In genomic region chr3:86996261-86996955, GRCh38 we compare ENCODE assay signal across 28 cellular contexts. TPM values are rescaled to one million over a fixed set of nuclear protein-coding genes. Genes with fewer than 3 reads are reported as not detected.
DNase-seq lines count a peak whose midpoint lies in the region; ATAC-seq, FAIRE-seq and TF ChIP-seq lines count a peak whose summit lies in the region.
"Had no signal": no experiment of that assay in that cellular context is flagged by ENCODE, and none has a peak within 500 bp of the region (broad histone marks: within the 10 kb centered on the region; RNA-seq: fewer than 3 reads in every experiment).

No MANE protein-coding gene starts in this region.

- no peaks in the 10 kb centered on the region for H3K27me3 Mint-ChIP-seq in osteocyte (ENCODE audit: unreplicated experiment)

- no peak for TF ChIP-seq EP300 in SK-N-SH (IDR thresholded peaks at IDR 0.05; ENCODE audit: borderline replicate concordance in 1 of 2, low read depth in 1 of 2, low read length in 1 of 2)

- no peak overlapping the region for H3K4me3 Mint-ChIP-seq in osteocyte (ENCODE audit: unreplicated experiment)
- H3K4me3 Mint-ChIP-seq: activated naive CD8-positive, alpha-beta T cell treated with anti-CD3 and anti-CD28 coated beads for 36 hours; natural killer cell treated with Interleukin-12 subunit alpha and Interleukin-12 subunit beta and Interleukin-15 and Interleukin-18, amount 100 ng/mL, for 72 hours had no signal

- H3K27ac ChIP-seq in SK-N-SH (ENCODE audit: low read depth in 2 of 2, low read length in 1 of 2) = no peak overlapping the region
- H3K27ac ChIP-seq: body of pancreas, left ventricle myocardium inferior, pancreas had no signal

- TF ChIP-seq RAD21 in SK-N-SH (IDR thresholded peaks at IDR 0.05; ENCODE audit: low read length) = no peak

- POLR2A ChIA-PET in SK-N-SH (lab: Yijun Ruan, JAX) = no interaction called here

- 39% methylated on average over 5 of the region's 5 CpGs for WGBS in SK-N-SH (ENCODE audit: low lambda C conversion rate)

- no peaks in the 10 kb centered on the region for H3K9me3 ChIP-seq in SK-N-SH
- H3K9me3 ChIP-seq in HAP-1 = no peaks in the 10 kb centered on the region
- H3K9me3 ChIP-seq: body of pancreas, left ventricle myocardium inferior, pancreas had no signal

- in situ Hi-C loops in KBM-7 (cut with MboI; ENCODE audit: low pct_unique_long_range_greater_than_20kb, low sequenced_read_pairs) = no loop called here
- in situ Hi-C loops in HAP-1 (cut with MboI; ENCODE audit: low sequenced_read_pairs) = loop anchor here (25.0 kb wide), 1 partner anchor 209 kb away; no protein-coding TSS in a partner anchor

- no peak overlapping the region for H2AFZ ChIP-seq in SK-N-SH (ENCODE audit: low read depth)

- DNase-seq in ELR (ENCODE audit: low read depth) = peak; percentile 89
- peak; percentile 34 for DNase-seq in KBM-7
- DNase-seq in cardiac fibroblast (ENCODE audit: low read depth in 2 of 2) = peak; percentile 32 to 92
- DNase-seq in osteocyte (ENCODE audit: extremely low spot score, unreplicated experiment) = no peak
- DNase-seq in SK-N-SH = no peak
- DNase-seq in HAP-1 (ENCODE audit: low spot score in 2 of 2) = no peak
- no peak for DNase-seq in urothelium cell line (ENCODE audit: low spot score)
- DNase-seq: activated CD4-positive, alpha-beta T cell treated with anti-CD3 and anti-CD28 coated beads, Interleukin-2, amount 50 U/mL, for 48 hours; activated effector memory CD4-positive, alpha-beta T cell treated with Interleukin-2 at 50 U/mL for 16 hours; activated naive CD8-positive, alpha-beta T cell treated with anti-CD3 and anti-CD28 coated beads for 36 hours; body of pancreas; effector memory CD4-positive, alpha-beta T cell; left ventricle myocardium inferior; NCI-H446 treated with DMSO at 0.1 percent for 48 hours; pancreas; SHP77 treated with DMSO at 0.1 percent for 48 hours; stimulated activated CD4-positive, alpha-beta T cell treated with anti-CD3 and anti-CD28 coated beads, Interleukin-12 subunit alpha, Interleukin-12 subunit beta, amount 100 ng/mL, for 4 hours; stimulated activated CD4-positive, alpha-beta T cell treated with anti-CD3 and anti-CD28 coated beads, Interleukin-4, amount 100 ng/mL, for 24 hours; stimulated activated naive CD4-positive, alpha-beta T cell treated with Interleukin-2 at 50 U/mL for 16 hours had no signal

- ATAC-seq in GM21381 (IDR thresholded peaks at IDR 0.05; ENCODE audit: unreplicated experiment) = no peak
- ATAC-seq: body of pancreas; esophagus mucosa; HepG2; natural killer cell treated with Interleukin-12 subunit alpha and Interleukin-12 subunit beta and Interleukin-15 and Interleukin-18, amount 100 ng/mL, for 72 hours; pancreas had no signal

- H3K4me1 ChIP-seq in SK-N-SH (ENCODE audit: control insufficient read depth in 1 of 2, insufficient read depth in 2 of 2, low read depth in 1 of 2, low read length in 1 of 2) (peaks cover 0 to 13% of the 10 kb centered on the region in 2 experiments; a peak in 1 of 4 replicates), HAP-1 (peaks cover 4% of the 10 kb centered on the region)
- H3K4me1 ChIP-seq: body of pancreas, pancreas had no signal

- no peak overlapping the region for H3K4me3 ChIP-seq in cardiac fibroblast (replicated peaks in 1 of 2; ENCODE audit: low read depth in 2 of 2, low read length in 2 of 2)
- no peak overlapping the region for H3K4me3 ChIP-seq in SK-N-SH (ENCODE audit: low read depth in 2 of 2, low read length in 1 of 2)
- H3K4me3 ChIP-seq in HAP-1 = no peak overlapping the region
- H3K4me3 ChIP-seq: body of pancreas, left ventricle myocardium inferior, pancreas, PC-9 had no signal

- FAIRE-seq in urothelium cell line (lab: Jason Lieb, UNC) = no peak
- FAIRE-seq: colon, frontal cortex, HepG2, islet of Langerhans had no signal

- H3K27me3 ChIP-seq in SK-N-SH (ENCODE audit: insufficient read depth) = no peaks in the 10 kb centered on the region
- no peaks in the 10 kb centered on the region for H3K27me3 ChIP-seq in HAP-1 (ENCODE audit: low read depth)
- H3K27me3 ChIP-seq: body of pancreas, pancreas had no signal

- H3K4me1 Mint-ChIP-seq in osteocyte (ENCODE audit: unreplicated experiment) = peaks cover 54% of the 10 kb centered on the region
- H3K4me1 Mint-ChIP-seq: activated naive CD8-positive, alpha-beta T cell treated with anti-CD3 and anti-CD28 coated beads for 36 hours had no signal

- no peaks in the 10 kb centered on the region for H3K9me2 ChIP-seq in SK-N-SH

- no peaks in the 10 kb centered on the region for H4K20me1 ChIP-seq in SK-N-SH (ENCODE audit: insufficient read depth)

- H3K36me3 ChIP-seq in SK-N-SH (replicated peaks in 1 of 2; ENCODE audit: control insufficient read depth in 1 of 2, insufficient read depth in 2 of 2, low read length in 1 of 2) (no peaks in the 10 kb centered on the region), HAP-1 (replicated peaks) (no peaks in the 10 kb centered on the region)
- H3K36me3 ChIP-seq: left ventricle myocardium inferior, pancreas had no signal

- CTCF ChIA-PET in SK-N-SH (lab: Yijun Ruan, JAX) = no interaction called here

- no peak overlapping the region for H3K9ac ChIP-seq in SK-N-SH

- H3K79me2 ChIP-seq in SK-N-SH (ENCODE audit: insufficient read depth) = no peaks in the 10 kb centered on the region

- no peak overlapping the region for H3K4me2 ChIP-seq in SK-N-SH

- H3F3A ChIP-seq in SK-N-SH (replicated peaks; ENCODE audit: insufficient read depth) = no peaks in the 10 kb centered on the region

- TF ChIP-seq CTCF in cardiac fibroblast (IDR thresholded peaks at IDR 0.05; ENCODE audit: low read depth, low read length) (no peak), osteocyte (IDR thresholded peaks at IDR 0.05) (no peak), SK-N-SH (IDR thresholded peaks at IDR 0.05) (no peak)

- H3K27ac Mint-ChIP-seq in osteocyte (ENCODE audit: unreplicated experiment) = peak overlapping the region; percentile 80
- H3K27ac Mint-ChIP-seq: activated naive CD8-positive, alpha-beta T cell treated with anti-CD3 and anti-CD28 coated beads for 36 hours; CD14-positive monocyte; natural killer cell treated with Interleukin-12 subunit alpha and Interleukin-12 subunit beta and Interleukin-15 and Interleukin-18, amount 100 ng/mL, for 72 hours had no signal

- no peaks in the 10 kb centered on the region for H3K9me3 Mint-ChIP-seq in osteocyte (ENCODE audit: unreplicated experiment)
- H3K9me3 Mint-ChIP-seq: activated naive CD8-positive, alpha-beta T cell treated with anti-CD3 and anti-CD28 coated beads for 36 hours; CD14-positive monocyte had no signal

- no peaks in the 10 kb centered on the region for H3K36me3 Mint-ChIP-seq in osteocyte (ENCODE audit: unreplicated experiment)
- H3K36me3 Mint-ChIP-seq: activated naive CD8-positive, alpha-beta T cell treated with anti-CD3 and anti-CD28 coated beads for 36 hours; CD14-positive monocyte; natural killer cell treated with Interleukin-12 subunit alpha and Interleukin-12 subunit beta and Interleukin-15 and Interleukin-18, amount 100 ng/mL, for 72 hours had no signal

TF ChIP-seq in SK-N-SH, 30 proteins besides CTCF, POLR2A, EP300 and RAD21:
- TF ChIP-seq MXI1 (IDR thresholded peaks at IDR 0.05; ENCODE audit: low read depth, low read length) (no peak), YY1 (IDR thresholded peaks at IDR 0.05; ENCODE audit: low read depth) (no peak), NRF1 (IDR thresholded peaks at IDR 0.05; ENCODE audit: low read depth, low read length) (no peak), ELF1 (IDR thresholded peaks at IDR 0.05) (no peak), RXRA (IDR thresholded peaks at IDR 0.05; ENCODE audit: borderline replicate concordance, low read depth) (no peak), TCF12 (IDR thresholded peaks at IDR 0.05) (no peak), GATA2 (CRISPR knock-in tag; IDR thresholded peaks at IDR 0.05) (no peak), TAF1 (IDR thresholded peaks at IDR 0.05; ENCODE audit: borderline replicate concordance, low read depth, low read length) (no peak), FOSL2 (IDR thresholded peaks at IDR 0.05; ENCODE audit: borderline replicate concordance, low read depth) (no peak)

RNA-seq across cellular contexts. Expression of gene VGLL3, which starts 5.5 kb away (rescaled TPM):
- 528 and 587 TPM in 2 replicates for total RNA-seq in osteocyte
- polyA plus RNA-seq in SK-N-SH (2012; rRNA removed) = not detected in 2 replicates
- polyA plus RNA-seq in SK-N-SH (2012; cell fraction: cytosol; rRNA removed) = not detected in 2 replicates
- polyA plus RNA-seq in SK-N-SH (2012; cell fraction: nucleus; rRNA removed) = not detected in 2 replicates
- total RNA-seq: activated naive CD8-positive, alpha-beta T cell treated with anti-CD3 and anti-CD28 coated beads for 36 hours; natural killer cell treated with Interleukin-12 subunit alpha and Interleukin-12 subunit beta and Interleukin-15 and Interleukin-18, amount 100 ng/mL, for 72 hours had no signal
- polyA plus RNA-seq: CD14-positive monocyte had no signal

Comparison
In these comparisons a context has a peak if more than half of its experiments do, and no peak if none do; other contexts are left out.
1. DNase-seq: peak in ELR (single experiment), KBM-7 (single experiment) and cardiac fibroblast (2 of 2); none in osteocyte (single experiment), SK-N-SH (single experiment), HAP-1 (0 of 2) and urothelium cell line (single experiment).